13 cellular contexts compared by ENCODE assay signal in the genomic region with DNA sequence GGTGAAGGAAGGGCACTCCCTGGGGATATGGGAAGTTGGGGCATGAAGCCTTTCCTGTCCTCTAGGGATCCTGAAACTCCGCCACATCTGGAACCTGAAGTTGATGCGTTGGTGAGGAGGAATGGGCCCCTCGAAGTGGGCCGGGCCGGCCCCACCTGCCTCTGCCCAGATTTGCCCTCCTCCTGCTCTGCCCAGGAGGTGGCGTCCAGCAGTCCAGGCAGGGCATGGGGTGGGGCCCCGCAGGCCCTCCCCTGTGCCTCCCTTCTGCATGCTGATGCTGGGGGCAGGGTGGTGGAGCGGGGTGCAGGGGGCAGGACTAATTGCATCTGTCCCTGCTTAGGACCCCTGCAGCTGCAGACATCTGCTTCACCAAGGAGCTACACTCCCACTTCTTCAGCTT. TPM values are rescaled to one million over a fixed set of nuclear protein-coding genes. Genes with fewer than 3 reads are reported as not detected.
A peak's percentile ranks its signal among the peaks of the same experiment; 100 is the strongest.
DNase-seq lines count a peak whose midpoint lies in the region; ATAC-seq and TF ChIP-seq lines count a peak whose summit lies in the region.
"Had no signal": no experiment of that assay in that cellular context is flagged by ENCODE, and none has a peak within 500 bp of the region (broad histone marks: within the 10 kb centered on the region; RNA-seq: fewer than 3 reads in every experiment).

No MANE protein-coding gene starts in this region.

- H3K27ac Mint-ChIP-seq in stimulated activated naive CD8-positive, alpha-beta T cell treated with anti-CD3 and anti-CD28 coated beads, Interleukin-15, Interleukin-2, amounts not matched to agents 100 ng/mL and 50 ng/mL, for 24 hours, result peak overlapping the region; percentile 67
- no peak overlapping the region for H3K27ac Mint-ChIP-seq in stimulated activated naive CD8-positive, alpha-beta T cell treated with anti-CD3 and anti-CD28 coated beads, Interleukin-15, amount 100 ng/mL, for 72 hours
- no peak overlapping the region for H3K27ac Mint-ChIP-seq in glutamatergic neuron (ENCODE audit: unreplicated experiment)
- H3K27ac Mint-ChIP-seq: endodermal cell, GM23338 had no signal

- H3K4me2 ChIP-seq in SU-DHL-6 (ENCODE audit: low read depth, low read length, poor library complexity, severe bottlenecking) (peak overlapping the region; percentile 92), neuronal stem cell (ENCODE audit: insufficient read depth, low read length, poor library complexity, severe bottlenecking) (no peak overlapping the region)

- H3K4me3 Mint-ChIP-seq in stimulated activated naive CD8-positive, alpha-beta T cell treated with anti-CD3 and anti-CD28 coated beads, Interleukin-15, Interleukin-2, amounts not matched to agents 100 ng/mL and 50 ng/mL, for 24 hours, result no peak overlapping the region
- H3K4me3 Mint-ChIP-seq in stimulated activated naive CD8-positive, alpha-beta T cell treated with anti-CD3 and anti-CD28 coated beads, Interleukin-15, amount 100 ng/mL, for 72 hours, result peak overlapping the region in 1 of 2 donors; percentile 77
- H3K4me3 Mint-ChIP-seq in glutamatergic neuron (ENCODE audit: unreplicated experiment), result no peak overlapping the region
- H3K4me3 Mint-ChIP-seq: endodermal cell had no signal

- H3K4ac ChIP-seq in neuronal stem cell (ENCODE audit: low read length), result no peak overlapping the region

- H4K20me1 ChIP-seq in SU-DHL-6 (ENCODE audit: low read depth, low read length), result no peaks in the 10 kb centered on the region

- H3K4me3 ChIP-seq in SU-DHL-6 (ENCODE audit: insufficient read depth, low read length, poor library complexity, severe bottlenecking) (no peak overlapping the region), esophagus muscularis mucosa (no peak overlapping the region), neuronal stem cell (ENCODE audit: low read length in 2 of 2) (no peak overlapping the region)

- peaks cover 23% of the 10 kb centered on the region for H3K4me1 Mint-ChIP-seq in stimulated activated naive CD8-positive, alpha-beta T cell treated with anti-CD3 and anti-CD28 coated beads, Interleukin-15, Interleukin-2, amounts not matched to agents 100 ng/mL and 50 ng/mL, for 24 hours (ENCODE audit: low read depth)
- peaks cover 36% of the 10 kb centered on the region for H3K4me1 Mint-ChIP-seq in stimulated activated naive CD8-positive, alpha-beta T cell treated with anti-CD3 and anti-CD28 coated beads, Interleukin-15, amount 100 ng/mL, for 72 hours
- peaks cover 4% of the 10 kb centered on the region for H3K4me1 Mint-ChIP-seq in glutamatergic neuron (ENCODE audit: low read depth, unreplicated experiment)

- DNase-seq in stimulated activated naive CD8-positive, alpha-beta T cell treated with anti-CD3 and anti-CD28 coated beads, Interleukin-15, amount 100 ng/mL, for 72 hours, result no peak
- DNase-seq in esophagus muscularis mucosa (ENCODE audit: extremely low spot score) (no peak), ACHN (no peak), glutamatergic neuron (no peak), neuronal stem cell (ENCODE audit: low spot score) (no peak)
- no peak for DNase-seq in stimulated activated CD4-positive, alpha-beta T cell treated with anti-CD3 and anti-CD28 coated beads, Interleukin-1b, Interleukin-23, amount 100 ng/mL, for 48 hours
- DNase-seq: endodermal cell, islet precursor cell, NCI-H524 treated with DMSO at 0.1 percent for 48 hours, retina had no signal

- H3K14ac ChIP-seq in neuronal stem cell (ENCODE audit: low read length), result no peak overlapping the region

- H3K79me2 ChIP-seq in SU-DHL-6 (ENCODE audit: insufficient read depth, low read length), result no peaks in the 10 kb centered on the region

- H3K36me3 ChIP-seq in SU-DHL-6 (ENCODE audit: low read length) (no peaks in the 10 kb centered on the region), esophagus muscularis mucosa (peaks cover 0 to 22% (median 6%) of the 10 kb centered on the region in 4 donors), neuronal stem cell (replicated peaks in 1 of 2; ENCODE audit: control insufficient read depth in 2 of 2, insufficient read depth in 2 of 2, low read length in 2 of 2) (peaks cover 7 to 17% of the 10 kb centered on the region in 2 donors)

- H3K27ac ChIP-seq in SU-DHL-6 (ENCODE audit: low read depth, low read length) (peak overlapping the region; percentile 79; the same call in 1 of the 2 replicates), esophagus muscularis mucosa (replicated peaks in 1 of 4) (peak overlapping the region in 3 of 4 donors; percentile 94 to 95 (median 94)), neuronal stem cell (replicated peaks; ENCODE audit: low read length) (no peak overlapping the region)

- H3K9me3 Mint-ChIP-seq in stimulated activated naive CD8-positive, alpha-beta T cell treated with anti-CD3 and anti-CD28 coated beads, Interleukin-15, Interleukin-2, amounts not matched to agents 100 ng/mL and 50 ng/mL, for 24 hours, result no peaks in the 10 kb centered on the region
- H3K9me3 Mint-ChIP-seq in stimulated activated naive CD8-positive, alpha-beta T cell treated with anti-CD3 and anti-CD28 coated beads, Interleukin-15, amount 100 ng/mL, for 72 hours, result no peaks in the 10 kb centered on the region
- peaks cover 1% of the 10 kb centered on the region for H3K9me3 Mint-ChIP-seq in glutamatergic neuron (ENCODE audit: unreplicated experiment)
- H3K9me3 Mint-ChIP-seq: GM23338 had no signal

- H2BK5ac ChIP-seq in neuronal stem cell (ENCODE audit: low read length), result no peak overlapping the region

- no peaks in the 10 kb centered on the region for H3K27me3 Mint-ChIP-seq in stimulated activated naive CD8-positive, alpha-beta T cell treated with anti-CD3 and anti-CD28 coated beads, Interleukin-15, Interleukin-2, amounts not matched to agents 100 ng/mL and 50 ng/mL, for 24 hours
- H3K27me3 Mint-ChIP-seq in stimulated activated naive CD8-positive, alpha-beta T cell treated with anti-CD3 and anti-CD28 coated beads, Interleukin-15, amount 100 ng/mL, for 72 hours, result no peaks in the 10 kb centered on the region
- peaks cover 3% of the 10 kb centered on the region for H3K27me3 Mint-ChIP-seq in glutamatergic neuron (ENCODE audit: unreplicated experiment)

- H2BK12ac ChIP-seq in neuronal stem cell (ENCODE audit: low read length), result no peak overlapping the region

- H3K9me3 ChIP-seq in SU-DHL-6 (ENCODE audit: insufficient read depth, low read length) (no peaks in the 10 kb centered on the region), esophagus muscularis mucosa (no peaks in the 10 kb centered on the region), neuronal stem cell (replicated peaks in 1 of 2; ENCODE audit: control insufficient read depth in 2 of 2, insufficient read depth in 1 of 2, low read depth in 1 of 2, low read length in 2 of 2) (no peaks in the 10 kb centered on the region)

- no peak overlapping the region for H3K23ac ChIP-seq in neuronal stem cell (ENCODE audit: low read depth, low read length, poor library complexity)

- no peak overlapping the region for H2BK15ac ChIP-seq in neuronal stem cell (ENCODE audit: low read length)

- no peak for TF ChIP-seq POLR2A in esophagus muscularis mucosa (IDR thresholded peaks at IDR 0.05; ENCODE audit: low read depth)

- H3K4me1 ChIP-seq in esophagus muscularis mucosa (peaks cover 3 to 27% (median 19%) of the 10 kb centered on the region in 4 donors), neuronal stem cell (ENCODE audit: control insufficient read depth in 2 of 2, insufficient read depth in 1 of 2, low read depth in 1 of 2, low read length in 2 of 2) (peaks cover 0 to 9% of the 10 kb centered on the region in 2 donors)

- no CpG with 5 or more reads among the region's 8 CpGs for WGBS in esophagus muscularis mucosa
- WGBS in neuronal stem cell (ENCODE audit: extremely low coverage in 2 of 2, insufficient read length in 2 of 2, insufficient replicate concordance in 1 of 2), 2 donors, result no CpG with 5 or more reads among the region's 8 CpGs

- peaks cover under 1% of the 10 kb centered on the region for H3K36me3 Mint-ChIP-seq in stimulated activated naive CD8-positive, alpha-beta T cell treated with anti-CD3 and anti-CD28 coated beads, Interleukin-15, Interleukin-2, amounts not matched to agents 100 ng/mL and 50 ng/mL, for 24 hours (ENCODE audit: low read depth)
- no peaks in the 10 kb centered on the region for H3K36me3 Mint-ChIP-seq in glutamatergic neuron (ENCODE audit: unreplicated experiment)

- H3K27me3 ChIP-seq in SU-DHL-6 (ENCODE audit: low read length), result no peaks in the 10 kb centered on the region
- no peaks in the 10 kb centered on the region for H3K27me3 ChIP-seq in esophagus muscularis mucosa
- H3K27me3 ChIP-seq in neuronal stem cell (ENCODE audit: control insufficient read depth in 3 of 3, insufficient read depth in 3 of 3, low read depth in 1 of 3, low read length in 3 of 3), result no peaks in the 10 kb centered on the region

- intact Hi-C loops in esophagus muscularis mucosa (cut with DNase I), result no loop called here

- no peaks in the 10 kb centered on the region for H3K79me1 ChIP-seq in neuronal stem cell (ENCODE audit: low read depth, low read length)

- no peak overlapping the region for H2BK120ac ChIP-seq in neuronal stem cell (ENCODE audit: low read depth, low read length)

- H3K9me2 ChIP-seq in SU-DHL-6 (replicated peaks; ENCODE audit: insufficient read depth, low read length), result no peaks in the 10 kb centered on the region

- 0 out of 2 replicates have a peak, but pooled peaks cover 5% of the 10 kb centered on the region for H3F3A ChIP-seq in SU-DHL-6 (ENCODE audit: insufficient read depth)

- H2AFZ ChIP-seq in SU-DHL-6 (ENCODE audit: low read depth, low read length, severe bottlenecking), result no peak overlapping the region
- H2AFZ ChIP-seq in neuronal stem cell (ENCODE audit: low read length), result no peak overlapping the region
- H2AFZ ChIP-seq: GM23338 had no signal

- H3K9ac ChIP-seq in SU-DHL-6 (ENCODE audit: low read length), result no peak overlapping the region
- H3K9ac ChIP-seq in neuronal stem cell (ENCODE audit: low read depth, low read length, poor library complexity), result no peak overlapping the region

- no peak overlapping the region for H4K8ac ChIP-seq in neuronal stem cell (ENCODE audit: low read depth, low read length)

- ATAC-seq in stimulated activated naive CD8-positive, alpha-beta T cell treated with anti-CD3 and anti-CD28 coated beads, Interleukin-15, amount 100 ng/mL, for 72 hours, result no peak
- ATAC-seq: GM23338 had no signal

- TF ChIP-seq CTCF in SU-DHL-6 (IDR thresholded peaks at IDR 0.05; ENCODE audit: insufficient read depth, low read length, poor library complexity, severe bottlenecking), result no peak
- TF ChIP-seq CTCF in esophagus muscularis mucosa (IDR thresholded peaks at IDR 0.05), result no peak
- TF ChIP-seq CTCF in glutamatergic neuron (IDR thresholded peaks at IDR 0.05; ENCODE audit: partially characterized antibody, unreplicated experiment), result no peak

- no peak overlapping the region for H3K18ac ChIP-seq in neuronal stem cell (ENCODE audit: low read length)

- in situ Hi-C loops in ACHN (cut with HindIII; ENCODE audit: low pct_ligation_motif_present, low pct_unique_long_range_greater_than_20kb, low sequenced_read_pairs), result no loop called here

- no peak for TF ChIP-seq EP300 in esophagus muscularis mucosa (IDR thresholded peaks at IDR 0.05)

- H4K91ac ChIP-seq in neuronal stem cell (ENCODE audit: low read depth, low read length, poor library complexity), result no peak overlapping the region

- H2AK5ac ChIP-seq in neuronal stem cell (ENCODE audit: low read depth, low read length), result no peak overlapping the region

RNA-seq across cellular contexts. Expression of gene TAFAZZIN, which starts 1.8 kb away (rescaled TPM):
- total RNA-seq in esophagus muscularis mucosa (10 to 100 TPM; 18.6 to 43.6 (median 32.5) TPM), glutamatergic neuron (ENCODE audit: unreplicated experiment) (40.9 TPM)
- polyA plus RNA-seq in neuronal stem cell (2013, experiment 1 of 2), result 26.7 TPM
- 28.2 TPM for polyA plus RNA-seq in neuronal stem cell (2013, experiment 2 of 2)

RNA-seq across cellular contexts. Expression of gene DNASE1L1, which starts 4.1 kb away (rescaled TPM):
- total RNA-seq in esophagus muscularis mucosa (10 to 100 TPM; 19.9 to 24.3 (median 22.6) TPM), glutamatergic neuron (ENCODE audit: unreplicated experiment) (15.8 TPM)
- 15.4 TPM for polyA plus RNA-seq in neuronal stem cell (2013, experiment 1 of 2)
- polyA plus RNA-seq in neuronal stem cell (2013, experiment 2 of 2), result 15.1 TPM

RNA-seq across cellular contexts. Expression of gene RPL10, which starts 15.0 kb away (rescaled TPM):
- total RNA-seq in esophagus muscularis mucosa (1,000 to 10,000 TPM; 2,150 to 7,554 (median 4,519) TPM), glutamatergic neuron (ENCODE audit: unreplicated experiment) (1,779 TPM)
- 4,532 TPM for polyA plus RNA-seq in neuronal stem cell (2013, experiment 1 of 2)
- polyA plus RNA-seq in neuronal stem cell (2013, experiment 2 of 2), result 4,365 TPM

RNA-seq across cellular contexts. Expression of gene ATP6AP1, which starts 15.3 kb away (rescaled TPM):
- total RNA-seq in esophagus muscularis mucosa (10 to 100 TPM; 27.4 to 67.2 (median 34.7) TPM), glutamatergic neuron (ENCODE audit: unreplicated experiment) (133 TPM)
- 49.4 TPM for polyA plus RNA-seq in neuronal stem cell (2013, experiment 1 of 2)
- polyA plus RNA-seq in neuronal stem cell (2013, experiment 2 of 2), result 45.9 TPM

RNA-seq across cellular contexts. Expression of gene GDI1, which starts 23.8 kb away (rescaled TPM):
- total RNA-seq in esophagus muscularis mucosa (100 to 1,000 TPM; 105 to 148 (median 128) TPM), glutamatergic neuron (ENCODE audit: unreplicated experiment) (730 TPM)
- 171 TPM for polyA plus RNA-seq in neuronal stem cell (2013, experiment 1 of 2)
- 166 TPM for polyA plus RNA-seq in neuronal stem cell (2013, experiment 2 of 2)
